15 cellular contexts compared by ENCODE assay signal in genomic region chr20:47267621-47268020, GRCh38.
"Had no signal": no experiment of that assay in that cellular context is flagged by ENCODE, and none has a peak within 500 bp of the region (broad histone marks: within the 10 kb centered on the region; RNA-seq: fewer than 3 reads in every experiment).

No MANE protein-coding gene starts in this region.

- H3K4me3 ChIP-seq: body of pancreas, ovary, testis had no signal

- H3K9me3 ChIP-seq: body of pancreas, ovary, testis had no signal

- H3K27me3 ChIP-seq: body of pancreas, ovary, testis had no signal

- H3K27ac ChIP-seq: body of pancreas, ovary, testis had no signal

- ATAC-seq: body of pancreas; stimulated activated naive CD8-positive, alpha-beta T cell treated with anti-CD3 and anti-CD28 coated beads, Interleukin-15, amount 100 ng/mL, for 72 hours had no signal

- H3K27me3 Mint-ChIP-seq: activated naive CD4-positive, alpha-beta T cell treated with anti-CD3 and anti-CD28 coated beads, Interleukin-2, amount 10 ng/mL, durations not matched to agents 7 days and 5 days; central memory CD8-positive, alpha-beta T cell; stimulated activated naive CD8-positive, alpha-beta T cell treated with anti-CD3 and anti-CD28 coated beads, Interleukin-15, amount 100 ng/mL, for 72 hours had no signal

- H3K27ac Mint-ChIP-seq: activated naive CD4-positive, alpha-beta T cell treated with anti-CD3 and anti-CD28 coated beads, Interleukin-2, amount 10 ng/mL, durations not matched to agents 7 days and 5 days; activated T-helper 2 cell treated with anti-CD3 and anti-CD28 coated beads, Interferon-gamma antibody, Interleukin-2, Interleukin-4, amounts not matched to agents 10 μg/mL and 5 μg/mL and 100 μg/mL, durations not matched to agents 14 hours and 24 hours and 36 hours; T-helper 2 cell treated with Interferon-gamma antibody and Interleukin-4, amounts not matched to agents 5 μg/mL and 100 μg/mL, for 36 hours had no signal

- H3K9me3 Mint-ChIP-seq: activated naive CD4-positive, alpha-beta T cell treated with anti-CD3 and anti-CD28 coated beads, Interleukin-2, amount 10 ng/mL, durations not matched to agents 7 days and 5 days; activated T-helper 2 cell treated with anti-CD3 and anti-CD28 coated beads, Interferon-gamma antibody, Interleukin-2, Interleukin-4, amounts not matched to agents 10 μg/mL and 5 μg/mL and 100 μg/mL, durations not matched to agents 14 hours and 24 hours and 36 hours; central memory CD8-positive, alpha-beta T cell; stimulated activated naive CD8-positive, alpha-beta T cell treated with anti-CD3 and anti-CD28 coated beads, Interleukin-15, amount 100 ng/mL, for 72 hours; T-helper 2 cell treated with Interferon-gamma antibody and Interleukin-4, amounts not matched to agents 5 μg/mL and 100 μg/mL, for 36 hours had no signal

- H3K4me1 ChIP-seq: body of pancreas, testis had no signal

- H3K4me3 Mint-ChIP-seq: activated naive CD4-positive, alpha-beta T cell treated with anti-CD3 and anti-CD28 coated beads, Interleukin-2, amount 10 ng/mL, durations not matched to agents 7 days and 5 days; central memory CD8-positive, alpha-beta T cell; stimulated activated naive CD8-positive, alpha-beta T cell treated with anti-CD3 and anti-CD28 coated beads, Interleukin-15, amount 100 ng/mL, for 72 hours; T-helper 2 cell treated with Interferon-gamma antibody and Interleukin-4, amounts not matched to agents 5 μg/mL and 100 μg/mL, for 36 hours had no signal

- DNase-seq: activated CD4-positive, alpha-beta T cell treated with anti-CD3 and anti-CD28 coated beads for 1 hour; activated CD8-positive, alpha-beta memory T cell treated with anti-CD3 and anti-CD28 coated beads for 24 hours; activated naive CD4-positive, alpha-beta T cell treated with anti-CD3 and anti-CD28 coated beads, Interleukin-2, amount 10 ng/mL, durations not matched to agents 7 days and 5 days; activated T-cell treated with anti-CD3 and anti-CD28 coated beads for 4 hours; body of pancreas; dermis blood vessel endothelial cell; erythroblast; hippocampal formation; ovary; stimulated activated CD4-positive, alpha-beta T cell treated with anti-CD3 and anti-CD28 coated beads, Interleukin-2, amount 100 ng/mL, for 48 hours; stimulated activated naive CD8-positive, alpha-beta T cell treated with anti-CD3 and anti-CD28 coated beads, Interleukin-15, amount 100 ng/mL, for 72 hours; testis had no signal

- H3K36me3 ChIP-seq: ovary had no signal
